In genomic region chr17:77364941-77365583, GRCh38 we compare ENCODE assay signal across 12 cellular contexts.
DNase-seq lines count a peak whose midpoint lies in the region; ATAC-seq and TF ChIP-seq lines count a peak whose summit lies in the region.
"Had no signal": no experiment of that assay in that cellular context is flagged by ENCODE, and none has a peak within 500 bp of the region (broad histone marks: within the 10 kb centered on the region; RNA-seq: fewer than 3 reads in every experiment).

No MANE protein-coding gene starts in this region.

- H3K4me1 ChIP-seq in colonic mucosa (peaks cover 12% of the 10 kb centered on the region), upper lobe of right lung (peaks cover 27% of the 10 kb centered on the region)

- H3K4me3 Mint-ChIP-seq in nephron progenitor cell, result no peak overlapping the region
- H3K4me3 Mint-ChIP-seq: type B pancreatic cell had no signal

- in situ Hi-C loops in GM13977 (cut with MboI; ENCODE audit: low pct_unique_long_range_greater_than_20kb, low sequenced_read_pairs, unreplicated experiment), result no loop called here

- H3K27ac Mint-ChIP-seq in nephron progenitor cell, result peak overlapping the region; percentile 5
- H3K27ac Mint-ChIP-seq: type B pancreatic cell had no signal

- H3K4me3 ChIP-seq in colonic mucosa (no peak overlapping the region), upper lobe of right lung (no peak overlapping the region)
- H3K4me3 ChIP-seq: Peyer's patch had no signal

- no peak for TF ChIP-seq CTCF in colonic mucosa (IDR thresholded peaks at IDR 0.05)
- no peak for TF ChIP-seq CTCF in nephron progenitor cell (IDR thresholded peaks at IDR 0.05)
- no peak for TF ChIP-seq CTCF in upper lobe of right lung (IDR thresholded peaks at IDR 0.05)
- no peak for TF ChIP-seq CTCF in GM13977 (IDR thresholded peaks at IDR 0.05; ENCODE audit: extremely low read depth, insufficient read depth, missing control alignments)

- H3K9ac ChIP-seq in colonic mucosa (ENCODE audit: low read depth in 2 of 2, low read length in 2 of 2), result peak overlapping the region in 1 of 2 donors; percentile 59

- H3K9me3 ChIP-seq in colonic mucosa (no peaks in the 10 kb centered on the region), upper lobe of right lung (no peaks in the 10 kb centered on the region)
- H3K9me3 ChIP-seq: Peyer's patch had no signal

- ATAC-seq in Right ventricle myocardium superior (ENCODE audit: poor library complexity), result no peak
- ATAC-seq in left ventricle myocardium superior, result no peak
- ATAC-seq in upper lobe of right lung, result no peak

- H3K9me3 Mint-ChIP-seq in nephron progenitor cell, result no peaks in the 10 kb centered on the region
- H3K9me3 Mint-ChIP-seq: type B pancreatic cell had no signal

- H3K36me3 ChIP-seq in colonic mucosa, result no peaks in the 10 kb centered on the region
- H3K36me3 ChIP-seq in upper lobe of right lung, result no peaks in the 10 kb centered on the region
- H3K36me3 ChIP-seq: Peyer's patch had no signal

- intact Hi-C loops in Right ventricle myocardium superior (cut with DNase I) (no loop called here), left ventricle myocardium superior (cut with micrococcal nuclease) (no loop called here), colonic mucosa (cut with DNase I) (no loop called here), upper lobe of right lung (cut with DNase I) (no loop called here)

- H3K27ac ChIP-seq in colonic mucosa, result peak overlapping the region; percentile 32
- H3K27ac ChIP-seq in upper lobe of right lung, result peak overlapping the region; percentile 47

- peak; percentile 18 for DNase-seq in Right ventricle myocardium superior
- DNase-seq in left ventricle myocardium superior, result no peak
- DNase-seq in colonic mucosa, result no peak
- no peak for DNase-seq in nephron progenitor cell
- DNase-seq in upper lobe of right lung, result no peak
- no peak for DNase-seq in GM13977 (ENCODE audit: low spot score)
- no peak for DNase-seq in HuH-7.5 (ENCODE audit: low spot score)
- DNase-seq in kidney tubule cell (ENCODE audit: low spot score), result no peak
- DNase-seq: midbrain; stimulated activated CD4-positive, alpha-beta T cell treated with anti-CD3 and anti-CD28 coated beads, Interleukin-1b, Interleukin-23, amount 100 ng/mL, for 48 hours had no signal

- peaks cover 3% of the 10 kb centered on the region for H3K27me3 Mint-ChIP-seq in nephron progenitor cell (ENCODE audit: low read depth, poor library complexity)
- H3K27me3 Mint-ChIP-seq: type B pancreatic cell had no signal

- no peaks in the 10 kb centered on the region for H3K27me3 ChIP-seq in colonic mucosa
- H3K27me3 ChIP-seq in upper lobe of right lung, result no peaks in the 10 kb centered on the region
- H3K27me3 ChIP-seq: Peyer's patch had no signal

- H3K4me1 Mint-ChIP-seq in nephron progenitor cell, result peaks cover 71% of the 10 kb centered on the region

- peaks cover 4% of the 10 kb centered on the region for H3K36me3 Mint-ChIP-seq in nephron progenitor cell (ENCODE audit: low read depth)
